9 cellular contexts compared by ENCODE assay signal in genomic region chr21:45228171-45228641, GRCh38. TPM values are rescaled to one million over a fixed set of nuclear protein-coding genes. Genes with fewer than 3 reads are reported as not detected.
A peak's percentile ranks its signal among the peaks of the same experiment; 100 is the strongest.
DNase-seq lines count a peak whose midpoint lies in the region; ATAC-seq, FAIRE-seq and TF ChIP-seq lines count a peak whose summit lies in the region.
"Had no signal": no experiment of that assay in that cellular context is flagged by ENCODE, and none has a peak within 500 bp of the region (broad histone marks: within the 10 kb centered on the region; RNA-seq: fewer than 3 reads in every experiment).

No MANE protein-coding gene starts in this region.

- H3K4me2 ChIP-seq in A549 = peak overlapping the region; percentile 21
- peak overlapping the region; percentile 1 for H3K4me2 ChIP-seq in keratinocyte (ENCODE audit: control insufficient read depth, extremely low read depth, insufficient read depth, low read depth, low read length)

- FAIRE-seq in A549 (lab: Jason Lieb, UNC) (no peak), keratinocyte (lab: Jason Lieb, UNC) (peak; percentile 95)

- H4K20me1 ChIP-seq in keratinocyte (ENCODE audit: control insufficient read depth, extremely low read depth, insufficient read depth, low read length) = peaks cover 6% of the 10 kb centered on the region

- H2AFZ ChIP-seq in keratinocyte (ENCODE audit: control insufficient read depth, low read length) = no peak overlapping the region

- WGBS in A549 (ENCODE audit: missing lambda C conversion rate) = 7% methylated on average over 6 of the region's 6 CpGs
- 41 to 58% (median 52%) methylated on average over 6 of the region's 6 CpGs for WGBS in stomach, 5 donors

- peaks cover 2% of the 10 kb centered on the region for H3K9me1 ChIP-seq in keratinocyte (ENCODE audit: control insufficient read depth, extremely low read depth, insufficient read depth, low read length)

- H3K9ac ChIP-seq in keratinocyte (ENCODE audit: control insufficient read depth, extremely low read depth, insufficient read depth, low read length) = no peak overlapping the region

- dilution Hi-C loops in keratinocyte (cut with MboI; ENCODE audit: extremely low pct_ligation_motif_present, low sequenced_read_pairs) = no loop called here

- no peak for TF ChIP-seq RAD21 in A549 (conservative IDR thresholded peaks at IDR 0.05 in 1 of 2, IDR thresholded peaks at IDR 0.05 in 1 of 2)

- ATAC-seq in A549 (peak; percentile 78 to 86; a peak in 5 of 6 replicates), GM18520 (IDR thresholded peaks at IDR 0.05; ENCODE audit: unreplicated experiment) (no peak)

- peak in 1 of 2 experiments; percentile 49 for DNase-seq in A549 (ENCODE audit: low read depth in 1 of 2, low spot score in 1 of 2)
- peak; percentile 41 for DNase-seq in OCI-M1 (lab: John Stamatoyannopoulos, UW)
- DNase-seq in activated T-helper 9 cell treated with anti-CD3 and anti-CD28 coated beads, Interleukin-2, amount 50 U/mL, for 16 hours (ENCODE audit: low read depth) = peak; percentile 61
- peak; percentile 42 for DNase-seq in keratinocyte (ENCODE audit: low read depth, low spot score)
- peak; percentile 70 for DNase-seq in stimulated activated CD8-positive, alpha-beta memory T cell treated with anti-CD3 and anti-CD28 coated beads, Interleukin-4, amount 100 ng/mL, for 24 hours (ENCODE audit: low read depth)
- DNase-seq in SHP77 treated with DMSO at 0.1 percent for 48 hours (lab: John Stamatoyannopoulos, UW) = no peak
- no peak for DNase-seq in stomach

- H3K36me3 ChIP-seq in keratinocyte (ENCODE audit: control insufficient read depth in 2 of 2, extremely low read depth in 1 of 2, insufficient read depth in 2 of 2, low read length in 2 of 2) (peaks cover 0 to 9% of the 10 kb centered on the region in 2 experiments), stomach (peaks cover 0 to 12% (median 8%) of the 10 kb centered on the region in 4 donors)

- intact Hi-C loops in stomach (cut with DNase I; ENCODE audit: low total_unique reads) = no loop called here

- H3K9me3 ChIP-seq in A549 = no peaks in the 10 kb centered on the region
- no peaks in the 10 kb centered on the region for H3K9me3 ChIP-seq in keratinocyte (ENCODE audit: control insufficient read depth, low read depth, low read length)
- H3K9me3 ChIP-seq in stomach = no peaks in the 10 kb centered on the region
- H3K9me3 ChIP-seq: thoracic aorta had no signal

- TF ChIP-seq CTCF in A549 (IDR thresholded peaks at IDR 0.05) (no peak), keratinocyte (optimal IDR thresholded peaks at IDR 0.05 in 1 of 3, IDR thresholded peaks at IDR 0.05 in 1 of 3, conservative IDR thresholded peaks at IDR 0.05 in 1 of 3; ENCODE audit: extremely low read depth in 1 of 3, insufficient read depth in 2 of 3, low read length in 3 of 3) (no peak), stomach (IDR thresholded peaks at IDR 0.05) (no peak)

- TF ChIP-seq EP300 in A549 (IDR thresholded peaks at IDR 0.05) = no peak
- TF ChIP-seq EP300 in stomach (IDR thresholded peaks at IDR 0.05) = no peak

- H3K27me3 ChIP-seq in keratinocyte (ENCODE audit: control insufficient read depth, extremely low read depth, insufficient read depth, low read length) (peaks cover 12% of the 10 kb centered on the region), stomach (peaks cover 0 to 3% (median 0%) of the 10 kb centered on the region in 3 donors)

- H3K4me3 ChIP-seq in A549 (no peak overlapping the region), keratinocyte (ENCODE audit: control insufficient read depth in 2 of 3, extremely low read depth in 1 of 3, insufficient read depth in 2 of 3, low read depth in 1 of 3, low read length in 3 of 3) (no peak overlapping the region), stomach (no peak overlapping the region)
- H3K4me3 ChIP-seq: thoracic aorta had no signal

- H3K4me1 ChIP-seq in A549 (peaks cover 11% of the 10 kb centered on the region), keratinocyte (ENCODE audit: control insufficient read depth, extremely low read depth, insufficient read depth, low read length) (peaks cover 28% of the 10 kb centered on the region), stomach (peaks cover 0 to 16% (median 7%) of the 10 kb centered on the region in 4 donors)

- TF ChIP-seq POLR2A in A549 (IDR thresholded peaks at IDR 0.05; ENCODE audit: low read length) (no peak), stomach (IDR thresholded peaks at IDR 0.05) (no peak)

- CTCF ChIA-PET in A549 (lab: Yijun Ruan, JAX) = interaction anchor here (0.6 to 1.6 kb wide), 4 partner anchors 17 to 211 kb away, joined by 3 to 4 read pairs (median 3); no protein-coding TSS in a partner anchor

- no peak overlapping the region for H3K27ac ChIP-seq in A549
- H3K27ac ChIP-seq in keratinocyte (ENCODE audit: control insufficient read depth, insufficient read depth, low read length) = no peak overlapping the region
- no peak overlapping the region for H3K27ac ChIP-seq in stomach
- H3K27ac ChIP-seq: thoracic aorta had no signal

- no peaks in the 10 kb centered on the region for H3K79me2 ChIP-seq in keratinocyte (ENCODE audit: control insufficient read depth, insufficient read depth, low read length)

- POLR2A ChIA-PET in A549 (lab: Yijun Ruan, JAX) = no interaction called here

TF ChIP-seq in A549, 52 proteins besides CTCF, POLR2A, EP300 and RAD21:
- TF ChIP-seq RFX5 (IDR thresholded peaks at IDR 0.05) (no peak), FOSL2 (IDR thresholded peaks at IDR 0.05) (no peak), FOSL2 (CRISPR knock-in tag; IDR thresholded peaks at IDR 0.05) (peak; percentile 42)

RNA-seq across cellular contexts. Expression of gene POFUT2, which starts 59.5 kb away (rescaled TPM):
- polyA plus RNA-seq in A549 (2011; rRNA removed) (10.5 and 10.7 TPM in 2 replicates), A549 (2017; fragmentation: RNase III; extraction: RNeasy Plus Mini Kit Qiagen cat#74134 plus additional on column Dnase treatment) (14.7 to 16.6 TPM (median 16.1 TPM) in 3 replicates), keratinocyte (8.8 to 18.7 TPM (median 9.6 TPM) in 3 replicates), stomach (10 to 100 TPM in 1 of 3 donors, 1 to 10 TPM in 2; 7.4 to 15.9 (median 9.5) TPM)
- polyA plus RNA-seq in A549 (2012; cell fraction: cytosol; rRNA removed) = 10.3 and 12.3 TPM in 2 replicates
- 53.6 and 61.8 TPM in 2 replicates for polyA plus RNA-seq in A549 (2012; cell fraction: nucleus; rRNA removed)
- polyA minus RNA-seq in A549 (2011; rRNA and poly(A)+ RNA removed) = 6.4 and 11.6 TPM in 2 replicates
- polyA plus RNA-seq in keratinocyte (2011; ENCODE audit: low read depth) = 18.2 TPM
- 5.5 and 7.4 TPM in 2 replicates for polyA plus RNA-seq in keratinocyte (2011; cell fraction: cytosol; rRNA removed)
- 43.9 and 45.4 TPM in 2 replicates for polyA plus RNA-seq in keratinocyte (2011; cell fraction: nucleus; rRNA removed)
- 10.7 and 16.1 TPM in 2 replicates for polyA plus RNA-seq in keratinocyte (2012; ENCODE audit: low replicate concordance)
- polyA minus RNA-seq in keratinocyte = 6.3 to 13.2 TPM (median 6.7 TPM) in 3 replicates
- 4.4 TPM for polyA minus RNA-seq in keratinocyte (2011; cell fraction: cytosol; rRNA and poly(A)+ RNA removed)
- polyA minus RNA-seq in keratinocyte (2011; cell fraction: nucleus; rRNA and poly(A)+ RNA removed) = 12.2 and 14.1 TPM in 2 replicates
- 10 to 100 TPM; 19.2 to 34.2 (median 29.3) TPM for total RNA-seq in stomach

Comparison
In these comparisons a context has a peak if more than half of its experiments do, and no peak if none do; other contexts are left out.
1. DNase-seq: peak in OCI-M1 (single experiment), activated T-helper 9 cell treated with anti-CD3 and anti-CD28 coated beads, Interleukin-2, amount 50 U/mL, for 16 hours (single experiment), keratinocyte (single experiment) and stimulated activated CD8-positive, alpha-beta memory T cell treated with anti-CD3 and anti-CD28 coated beads, Interleukin-4, amount 100 ng/mL, for 24 hours (single experiment); none in SHP77 treated with DMSO at 0.1 percent for 48 hours (single experiment) and stomach (single experiment).